13 cellular contexts compared by ENCODE assay signal in genomic region chr6:137808191-137808590, GRCh38. TPM values are rescaled to one million over a fixed set of nuclear protein-coding genes. Genes with fewer than 3 reads are reported as not detected.
A peak's percentile ranks its signal among the peaks of the same experiment; 100 is the strongest.
DNase-seq lines count a peak whose midpoint lies in the region; ATAC-seq, FAIRE-seq and TF ChIP-seq lines count a peak whose summit lies in the region.
"Had no signal": no experiment of that assay in that cellular context is flagged by ENCODE, and none has a peak within 500 bp of the region (broad histone marks: within the 10 kb centered on the region; RNA-seq: fewer than 3 reads in every experiment).

No MANE protein-coding gene starts in this region.

- no peaks in the 10 kb centered on the region for H3K27me3 Mint-ChIP-seq in mesothelial cell of epicardium (ENCODE audit: low read depth)

- H3K27ac ChIP-seq in cardiac muscle cell = peak overlapping the region; percentile 73
- H3K27ac ChIP-seq in SJSA1 = peak overlapping the region; percentile 85
- H3K27ac ChIP-seq: adrenal gland, upper lobe of left lung had no signal

- no peak for FAIRE-seq in urothelium cell line (lab: Jason Lieb, UNC)

- H3K4me1 ChIP-seq in cardiac muscle cell (ENCODE audit: low read depth) = peaks cover 23% of the 10 kb centered on the region
- H3K4me1 ChIP-seq in SJSA1 (replicated peaks) = peaks cover 39% of the 10 kb centered on the region
- H3K4me1 ChIP-seq: BE2C had no signal

- TF ChIP-seq CTCF in cardiac muscle cell (IDR thresholded peaks at IDR 0.05; ENCODE audit: low read depth, low read length) (no peak), mesothelial cell of epicardium (IDR thresholded peaks at IDR 0.05; ENCODE audit: unreplicated experiment) (no peak)

- no peaks in the 10 kb centered on the region for H3K36me3 Mint-ChIP-seq in mesothelial cell of epicardium

- H3K9me3 ChIP-seq in cardiac muscle cell (ENCODE audit: low read depth) = no peaks in the 10 kb centered on the region
- H3K9me3 ChIP-seq in SJSA1 (replicated peaks) = 0 out of 2 replicates have a peak, but pooled peaks cover 4% of the 10 kb centered on the region
- H3K9me3 ChIP-seq: adrenal gland, BE2C, upper lobe of left lung had no signal

- H3K4me3 Mint-ChIP-seq in mesothelial cell of epicardium = no peak overlapping the region
- H3K4me3 Mint-ChIP-seq: endodermal cell had no signal

- no peak for ATAC-seq in HG02970 (IDR thresholded peaks at IDR 0.05; ENCODE audit: low FRiP score, unreplicated experiment)

- peaks cover 50% of the 10 kb centered on the region for H3K4me1 Mint-ChIP-seq in mesothelial cell of epicardium

- intact Hi-C loops in cardiac septum (cut with DNase I) = loop anchor here (10.0 kb wide), 1 partner anchor 137 kb away; no protein-coding TSS in a partner anchor

- no peak overlapping the region for H3K27ac Mint-ChIP-seq in mesothelial cell of epicardium
- H3K27ac Mint-ChIP-seq: endodermal cell had no signal

- H3K27me3 ChIP-seq in cardiac muscle cell (no peaks in the 10 kb centered on the region), SJSA1 (replicated peaks) (no peaks in the 10 kb centered on the region)
- H3K27me3 ChIP-seq: adrenal gland, BE2C, upper lobe of left lung had no signal

- H3K36me3 ChIP-seq in cardiac muscle cell (no peaks in the 10 kb centered on the region), SJSA1 (no peaks in the 10 kb centered on the region)
- H3K36me3 ChIP-seq: adrenal gland, BE2C, upper lobe of left lung had no signal

- peak in 1 of 2 donors; percentile 41 for DNase-seq in cardiac muscle cell (ENCODE audit: low read depth in 1 of 2, low spot score in 1 of 2)
- DNase-seq in cardiac septum (ENCODE audit: low spot score) = no peak
- peak in 1 of 2 experiments; percentile 77 for DNase-seq in SJSA1 (ENCODE audit: low read depth in 1 of 2, low spot score in 2 of 2)
- peak; percentile 62 for DNase-seq in fibroblast of peridontal ligament (ENCODE audit: extremely low read depth)
- DNase-seq in urothelium cell line (ENCODE audit: low spot score) = peak; percentile 66
- no peak for DNase-seq in mesothelial cell of epicardium (ENCODE audit: low spot score in 2 of 2, unreplicated experiment in 2 of 2)
- no peak for DNase-seq in iPS-NIHi7 (ENCODE audit: extremely low spot score)
- DNase-seq: adrenal gland, BE2C, endodermal cell, NCI-H1930, upper lobe of left lung had no signal

- no peak overlapping the region for H3K4me3 ChIP-seq in cardiac muscle cell
- no peak overlapping the region for H3K4me3 ChIP-seq in SJSA1
- H3K4me3 ChIP-seq: adrenal gland, upper lobe of left lung had no signal

- H3K9me3 Mint-ChIP-seq in mesothelial cell of epicardium = no peaks in the 10 kb centered on the region

RNA-seq across cellular contexts. Expression of gene TNFAIP3, which starts 58.9 kb away (rescaled TPM):
- 7.9 and 12.2 TPM in 2 replicates for total RNA-seq in cardiac muscle cell
- 7.9 and 11.5 TPM in 2 replicates for polyA plus RNA-seq in cardiac muscle cell
- 7.9 TPM for total RNA-seq in cardiac septum
- total RNA-seq in SJSA1 (2014; rRNA removed; shearing (Covaris generic)) = 7.8 and 12.2 TPM in 2 replicates
- total RNA-seq in mesothelial cell of epicardium = 64.0 to 76.2 TPM (median 68.9 TPM) in 3 replicates

Comparison
In these comparisons a context has a peak if more than half of its experiments do, and no peak if none do; other contexts are left out.
1. DNase-seq: peak in fibroblast of peridontal ligament (single experiment) and urothelium cell line (single experiment); none in cardiac septum (single experiment), mesothelial cell of epicardium (0 of 2) and iPS-NIHi7 (single experiment).